ENCODE assay signal across 12 cellular contexts in genomic region chr12:29616664-29617409, GRCh38.
DNase-seq lines count a peak whose midpoint lies in the region; ATAC-seq and TF ChIP-seq lines count a peak whose summit lies in the region.
"Had no signal": no experiment of that assay in that cellular context is flagged by ENCODE, and none has a peak within 500 bp of the region (broad histone marks: within the 10 kb centered on the region; RNA-seq: fewer than 3 reads in every experiment).

No MANE protein-coding gene starts in this region.

- H3K9me3 Mint-ChIP-seq in osteocyte (ENCODE audit: unreplicated experiment), result no peaks in the 10 kb centered on the region

- ATAC-seq in gastrocnemius medialis, result no peak

- H3K4me1 ChIP-seq in gastrocnemius medialis, result peaks cover 5 to 6% of the 10 kb centered on the region in 2 donors
- H3K4me1 ChIP-seq in right atrium auricular region, result peaks cover 0 to 5% of the 10 kb centered on the region in 2 donors

- H3K27me3 ChIP-seq in gastrocnemius medialis (no peaks in the 10 kb centered on the region), right atrium auricular region (no peaks in the 10 kb centered on the region)

- TF ChIP-seq POLR2A in gastrocnemius medialis (IDR thresholded peaks at IDR 0.05), result no peak

- no peak overlapping the region for H3K4me3 ChIP-seq in astrocyte of the spinal cord (ENCODE audit: low read depth, low read length)
- H3K4me3 ChIP-seq in gastrocnemius medialis, result no peak overlapping the region
- no peak overlapping the region for H3K4me3 ChIP-seq in right atrium auricular region

- no peaks in the 10 kb centered on the region for H3K36me3 ChIP-seq in gastrocnemius medialis
- H3K36me3 ChIP-seq in right atrium auricular region, result peaks cover 5% of the 10 kb centered on the region

- H3K4me3 Mint-ChIP-seq in osteocyte (ENCODE audit: unreplicated experiment), result no peak overlapping the region
- H3K4me3 Mint-ChIP-seq: B cell had no signal

- no peaks in the 10 kb centered on the region for H3K27me3 Mint-ChIP-seq in osteocyte (ENCODE audit: unreplicated experiment)
- H3K27me3 Mint-ChIP-seq: B cell had no signal

- DNase-seq in A172 (ENCODE audit: low spot score) (peak; percentile 83), HS-27A (ENCODE audit: low read depth) (peak; percentile 81), astrocyte of the spinal cord (ENCODE audit: low read depth, low spot score) (peak; percentile 84), islet precursor cell (peak; percentile 82), gastrocnemius medialis (no peak), NOMO-1 (lab: John Stamatoyannopoulos, UW; ENCODE audit: unreplicated experiment in 2 of 2) (no peak), osteocyte (ENCODE audit: extremely low spot score, unreplicated experiment) (no peak), right atrium auricular region (ENCODE audit: low spot score) (no peak)
- DNase-seq: activated effector memory CD4-positive, alpha-beta T cell treated with Interleukin-2 at 50 U/mL for 16 hours; stimulated activated naive CD4-positive, alpha-beta T cell had no signal

- no peak overlapping the region for H3K27ac ChIP-seq in gastrocnemius medialis
- H3K27ac ChIP-seq in right atrium auricular region, result no peak overlapping the region
- H3K27ac ChIP-seq: KMS-11 had no signal

- no peaks in the 10 kb centered on the region for H3K9me3 ChIP-seq in gastrocnemius medialis
- no peaks in the 10 kb centered on the region for H3K9me3 ChIP-seq in right atrium auricular region

- TF ChIP-seq CTCF in astrocyte of the spinal cord (IDR thresholded peaks at IDR 0.05; ENCODE audit: low read depth, low read length) (no peak), gastrocnemius medialis (IDR thresholded peaks at IDR 0.05 in 4 of 5, conservative IDR thresholded peaks at IDR 0.05 in 1 of 5) (no peak), osteocyte (IDR thresholded peaks at IDR 0.05) (no peak), right atrium auricular region (IDR thresholded peaks at IDR 0.05) (no peak)

- H3K4me1 Mint-ChIP-seq in osteocyte (ENCODE audit: unreplicated experiment), result peaks cover 28% of the 10 kb centered on the region
- H3K4me1 Mint-ChIP-seq: B cell had no signal

- intact Hi-C loops in gastrocnemius medialis (cut with DNase I; ENCODE audit: low total_unique reads), result no loop called here

- H3K27ac Mint-ChIP-seq in osteocyte (ENCODE audit: unreplicated experiment), result no peak overlapping the region
- H3K27ac Mint-ChIP-seq: B cell had no signal

- H3K36me3 Mint-ChIP-seq in osteocyte (ENCODE audit: unreplicated experiment), result peaks cover 22% of the 10 kb centered on the region

- in situ Hi-C loops in astrocyte of the spinal cord (cut with HindIII; ENCODE audit: low sequenced_read_pairs) (no loop called here), gastrocnemius medialis (cut with MboI; ENCODE audit: low sequenced_read_pairs in 4 of 4) (no loop called here)

Comparison
In these comparisons a context has a peak if more than half of its experiments do, and no peak if none do; other contexts are left out.
1. DNase-seq: peak in A172 (single experiment), HS-27A (single experiment), astrocyte of the spinal cord (single experiment) and islet precursor cell (single experiment); none in gastrocnemius medialis (0 of 2), NOMO-1 (0 of 2), osteocyte (single experiment) and right atrium auricular region (single experiment).